9 cellular contexts compared by ENCODE assay signal in the genomic region with DNA sequence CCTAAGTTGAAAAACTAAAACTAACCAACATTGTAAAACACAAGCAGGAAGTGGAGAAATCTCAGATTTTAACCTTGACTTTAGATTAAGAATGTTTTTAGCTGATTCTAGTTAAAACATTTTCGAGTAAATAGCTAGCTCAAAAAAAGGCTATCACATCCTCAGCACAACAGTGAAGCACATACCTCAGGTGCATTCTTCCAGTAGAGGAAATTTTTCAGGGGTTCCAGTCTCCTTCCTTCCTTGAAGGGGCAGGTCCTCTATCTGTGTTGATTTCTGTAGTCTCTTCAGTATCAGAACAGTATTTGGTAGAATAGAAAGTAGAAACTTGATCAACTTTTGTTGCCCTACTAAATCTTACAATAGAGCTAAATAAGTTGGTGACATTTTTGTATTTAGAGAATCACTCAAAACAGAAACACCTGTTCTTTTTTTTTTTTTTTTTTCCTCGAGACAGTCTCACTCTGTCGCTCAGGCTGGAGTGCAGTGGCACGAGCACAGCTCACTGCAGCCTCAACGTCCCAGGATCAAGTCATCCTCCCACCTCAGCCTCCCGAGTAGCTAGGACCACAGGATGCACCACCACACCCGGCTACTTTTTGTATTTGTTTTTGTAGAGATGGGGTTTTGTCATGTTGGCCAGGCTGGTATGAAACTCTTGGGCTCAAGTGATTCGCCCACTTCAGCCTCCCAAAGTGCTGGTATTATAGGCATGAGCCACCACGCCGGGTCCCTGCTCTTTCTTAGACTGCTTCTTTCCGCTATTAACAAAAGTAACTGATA. TPM values are rescaled to one million over a fixed set of nuclear protein-coding genes. Genes with fewer than 3 reads are reported as not detected.
DNase-seq lines count a peak whose midpoint lies in the region; ATAC-seq and TF ChIP-seq lines count a peak whose summit lies in the region.
"Had no signal": no experiment of that assay in that cellular context is flagged by ENCODE, and none has a peak within 500 bp of the region (broad histone marks: within the 10 kb centered on the region; RNA-seq: fewer than 3 reads in every experiment).

No MANE protein-coding gene starts in this region.

- peak; percentile 21 for ATAC-seq in GM18499 (IDR thresholded peaks at IDR 0.05; ENCODE audit: insufficient read depth, unreplicated experiment)
- peak; percentile 46 for ATAC-seq in GM21526 (IDR thresholded peaks at IDR 0.05; ENCODE audit: low FRiP score, unreplicated experiment)
- peak; percentile 24 for ATAC-seq in HG03521 (IDR thresholded peaks at IDR 0.05; ENCODE audit: unreplicated experiment)

- DNase-seq in kidney tubule cell (ENCODE audit: low spot score) (peak; percentile 8), MV-4-11 (lab: John Stamatoyannopoulos, UW) (no peak), RWPE1 (ENCODE audit: low spot score) (no peak), H4 (ENCODE audit: low spot score) (no peak), NCI-H524 treated with DMSO at 0.1 percent for 48 hours (lab: John Stamatoyannopoulos, UW) (no peak)

- H3K27ac ChIP-seq in RWPE1, result no peak overlapping the region
- H3K27ac ChIP-seq: hepatocyte had no signal

- TF ChIP-seq CTCF in RWPE1 (conservative IDR thresholded peaks at IDR 0.05; ENCODE audit: low read depth), result no peak

- POLR2A ChIA-PET in RWPE1 (lab: Yijun Ruan, JAX; ENCODE audit: low non-redundant PET), result interaction anchor here (0.5 kb wide), 1 partner anchor 45 kb away, joined by 4 read pairs; no protein-coding TSS in a partner anchor

- CTCF ChIA-PET in RWPE1 (lab: Yijun Ruan, JAX), result interaction anchor here (0.8 kb wide), 1 partner anchor 1119 kb away, joined by 7 read pairs; no protein-coding TSS in a partner anchor

RNA-seq across cellular contexts. Expression of a gene that starts 6.9 kb away (rescaled TPM):
- total RNA-seq in H4 (2014; rRNA removed; shearing (Covaris generic)), result 1.5 and 4.6 TPM in 2 replicates
